Comparison of ENCODE assay signal across 22 cellular contexts in the genomic region with DNA sequence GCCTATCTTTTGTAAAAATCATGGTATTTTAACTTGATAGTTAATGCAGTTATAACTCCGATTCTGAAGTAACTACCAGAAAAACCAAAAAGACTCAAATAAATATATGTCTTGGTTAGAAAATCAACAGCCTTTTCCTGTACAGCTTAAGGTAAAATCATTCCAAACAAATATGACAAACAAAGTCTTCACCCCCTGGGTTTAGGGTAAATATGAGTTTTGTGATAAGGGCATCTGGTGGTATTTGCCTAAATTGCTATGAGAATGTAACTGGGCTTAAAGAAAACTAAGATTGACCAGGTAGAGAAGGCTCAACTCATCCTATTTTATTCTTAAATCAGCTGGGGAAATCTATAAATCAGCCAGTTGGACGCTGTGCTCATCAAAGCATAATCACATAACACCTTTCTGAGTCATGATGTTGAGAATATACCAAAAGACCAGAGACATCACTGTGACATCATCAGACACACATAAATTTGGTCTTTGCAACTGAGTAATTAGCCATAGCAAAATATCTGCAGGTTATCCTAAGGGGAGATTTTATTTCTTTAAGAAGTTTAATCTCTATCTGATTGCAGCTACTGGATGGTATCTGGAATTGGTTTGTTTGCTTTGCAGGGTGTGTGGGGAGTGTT.
"Had no signal": no experiment of that assay in that cellular context is flagged by ENCODE, and none has a peak within 500 bp of the region (broad histone marks: within the 10 kb centered on the region; RNA-seq: fewer than 3 reads in every experiment).

No MANE protein-coding gene starts in this region.

- H3K27ac Mint-ChIP-seq: activated naive CD8-positive, alpha-beta T cell; activated T-cell treated with anti-CD3 and anti-CD28 coated beads, Interleukin-2, amount 50 U/mL, for 72 hours; mesothelial cell of epicardium; nephron; stimulated activated memory B cell treated with anti-CD40 and anti-IgM and Interleukin-4, amounts not matched to agents 10 μg/mL and 1 μg/mL and 100 μg/mL, for 72 hours; type B pancreatic cell had no signal

- H3K36me3 Mint-ChIP-seq: activated naive CD8-positive, alpha-beta T cell; mesothelial cell of epicardium; stimulated activated memory B cell treated with anti-CD40 and anti-IgM and Interleukin-4, amounts not matched to agents 10 μg/mL and 1 μg/mL and 100 μg/mL, for 72 hours; type B pancreatic cell had no signal

- H3K4me2 ChIP-seq: hepatocyte had no signal

- H2AFZ ChIP-seq: hepatocyte had no signal

- H3K9me3 Mint-ChIP-seq: activated T-cell treated with anti-CD3 and anti-CD28 coated beads, Interleukin-2, amount 50 U/mL, for 72 hours; mesothelial cell of epicardium; nephron; stimulated activated memory B cell treated with anti-CD40 and anti-IgM and Interleukin-4, amounts not matched to agents 10 μg/mL and 1 μg/mL and 100 μg/mL, for 72 hours; type B pancreatic cell had no signal

- H3K4me1 ChIP-seq: testis had no signal

- DNase-seq: activated CD4-positive, alpha-beta T cell treated with anti-CD3 and anti-CD28 coated beads, Interleukin-2, amount 50 U/mL, for 4 hours; activated CD4-positive, CD25-positive, alpha-beta regulatory T cell treated with anti-CD3 and anti-CD28 coated beads, Interleukin-2, amount 50 U/mL, for 72 hours; activated gamma-delta T cell treated with Interleukin-2 at 50 U/mL for 16 hours; activated T-cell treated with anti-CD3 and anti-CD28 coated beads, Interleukin-2, amount 50 U/mL, for 72 hours; amniotic stem cell; dermis blood vessel endothelial cell; effector memory CD4-positive, alpha-beta T cell; esophagus squamous epithelium; lower lobe of right lung; nucleus accumbens; small intestine; stimulated activated CD4-positive, alpha-beta T cell treated with anti-CD3 and anti-CD28 coated beads, Interleukin-4, amount 100 ng/mL, for 4 hours; T-helper 2 cell; testis had no signal

- H3K27ac ChIP-seq: esophagus squamous epithelium, hepatocyte, lower lobe of right lung, right atrium auricular region, testis, VCaP had no signal

- H3K4me3 Mint-ChIP-seq: activated naive CD8-positive, alpha-beta T cell; activated T-cell treated with anti-CD3 and anti-CD28 coated beads, Interleukin-2, amount 50 U/mL, for 72 hours; mesothelial cell of epicardium; nephron; stimulated activated memory B cell treated with anti-CD40 and anti-IgM and Interleukin-4, amounts not matched to agents 10 μg/mL and 1 μg/mL and 100 μg/mL, for 72 hours; type B pancreatic cell had no signal

- H3K36me3 ChIP-seq: esophagus squamous epithelium, lower lobe of right lung, right atrium auricular region had no signal

- H3K27me3 ChIP-seq: esophagus squamous epithelium, hepatocyte, right atrium auricular region, testis had no signal

- ATAC-seq: activated T-cell treated with anti-CD3 and anti-CD28 coated beads, Interleukin-2, amount 50 U/mL, for 72 hours; lower lobe of right lung; stimulated activated memory B cell treated with anti-CD40 and anti-IgM and Interleukin-4, amounts not matched to agents 10 μg/mL and 1 μg/mL and 100 μg/mL, for 72 hours had no signal

- H3K27me3 Mint-ChIP-seq: type B pancreatic cell had no signal

- H3K9me3 ChIP-seq: esophagus squamous epithelium, lower lobe of right lung, right atrium auricular region, testis had no signal

- H3K4me1 Mint-ChIP-seq: stimulated activated memory B cell treated with anti-CD40 and anti-IgM and Interleukin-4, amounts not matched to agents 10 μg/mL and 1 μg/mL and 100 μg/mL, for 72 hours had no signal

- H3K4me3 ChIP-seq: esophagus squamous epithelium, hepatocyte, lower lobe of right lung, right atrium auricular region, testis had no signal

- FAIRE-seq: small intestine had no signal
